Comparison of ENCODE assay signal across 18 cellular contexts in genomic region chr2:25363733-25364132, GRCh38. TPM values are rescaled to one million over a fixed set of nuclear protein-coding genes. Genes with fewer than 3 reads are reported as not detected.
DNase-seq lines count a peak whose midpoint lies in the region; ATAC-seq and TF ChIP-seq lines count a peak whose summit lies in the region.
"Had no signal": no experiment of that assay in that cellular context is flagged by ENCODE, and none has a peak within 500 bp of the region (broad histone marks: within the 10 kb centered on the region; RNA-seq: fewer than 3 reads in every experiment).

No MANE protein-coding gene starts in this region.

- no CpG with 5 or more reads among the region's 7 CpGs for WGBS in neuronal stem cell (ENCODE audit: extremely low coverage in 2 of 2, insufficient read length in 2 of 2, insufficient replicate concordance in 1 of 2), 2 donors

- H3K36me3 ChIP-seq in neuronal stem cell (replicated peaks in 1 of 2; ENCODE audit: control insufficient read depth in 2 of 2, insufficient read depth in 2 of 2, low read length in 2 of 2) (no peaks in the 10 kb centered on the region), ascending aorta (no peaks in the 10 kb centered on the region)
- H3K36me3 ChIP-seq: neutrophil, thoracic aorta had no signal

- no peak overlapping the region for H3K4ac ChIP-seq in neuronal stem cell (ENCODE audit: low read length)

- no peak overlapping the region for H4K8ac ChIP-seq in neuronal stem cell (ENCODE audit: low read depth, low read length)

- H3K4me1 ChIP-seq in neuronal stem cell (ENCODE audit: control insufficient read depth in 2 of 2, insufficient read depth in 1 of 2, low read depth in 1 of 2, low read length in 2 of 2): peaks cover 2% of the 10 kb centered on the region in 2 donors
- H3K4me1 ChIP-seq in ascending aorta: no peaks in the 10 kb centered on the region

- H2BK15ac ChIP-seq in neuronal stem cell (ENCODE audit: low read length): peak overlapping the region; percentile 60

- intact Hi-C loops in ascending aorta (cut with DNase I): loop anchor here (2.0 to 5.0 kb wide), 3 partner anchors 21 to 309 kb away; partner anchors contain the start of gene DTNB

- H2BK5ac ChIP-seq in neuronal stem cell (ENCODE audit: low read length): no peak overlapping the region

- no peak overlapping the region for H2BK120ac ChIP-seq in neuronal stem cell (ENCODE audit: low read depth, low read length)

- no peak for DNase-seq in activated CD8-positive, alpha-beta memory T cell treated with anti-CD3 and anti-CD28 coated beads, Interleukin-2, amount 10 ng/mL, durations not matched to agents 7 days and 5 days
- no peak for DNase-seq in activated CD8-positive, alpha-beta memory T cell treated with anti-CD3 and anti-CD28 coated beads, Interleukin-2, amount 50 U/mL, for 4 hours
- no peak for DNase-seq in activated naive CD8-positive, alpha-beta T cell treated with anti-CD3 and anti-CD28 coated beads, Interleukin-2, amount 10 ng/mL, durations not matched to agents 7 days and 5 days
- no peak for DNase-seq in neuronal stem cell (ENCODE audit: low spot score)
- no peak for DNase-seq in ascending aorta (ENCODE audit: low spot score in 2 of 2)
- no peak for DNase-seq in T1000 (lab: John Stamatoyannopoulos, UW)
- DNase-seq: activated CD4-positive, alpha-beta T cell treated with anti-CD3 and anti-CD28 coated beads for 4 hours; amniotic stem cell; DND-41; KBM-7; left cardiac atrium; NCI-H187; stimulated activated CD4-positive, alpha-beta T cell treated with anti-CD3 and anti-CD28 coated beads, Interleukin-12 subunit alpha, Interleukin-12 subunit beta, amount 100 ng/mL, for 4 hours had no signal

- H3K9me3 Mint-ChIP-seq in activated CD8-positive, alpha-beta memory T cell treated with anti-CD3 and anti-CD28 coated beads, Interleukin-2, amount 10 ng/mL, durations not matched to agents 7 days and 5 days (ENCODE audit: low read depth): no peaks in the 10 kb centered on the region
- no peaks in the 10 kb centered on the region for H3K9me3 Mint-ChIP-seq in activated naive CD8-positive, alpha-beta T cell treated with anti-CD3 and anti-CD28 coated beads, Interleukin-2, amount 10 ng/mL, durations not matched to agents 7 days and 5 days

- H3K4me3 ChIP-seq in GM08714 (ENCODE audit: low read length): peak overlapping the region; percentile 65; the same call in 1 of the 2 replicates
- H3K4me3 ChIP-seq in neuronal stem cell (ENCODE audit: low read length in 2 of 2): no peak overlapping the region
- no peak overlapping the region for H3K4me3 ChIP-seq in ascending aorta
- H3K4me3 ChIP-seq: thoracic aorta had no signal

- no peaks in the 10 kb centered on the region for H3K36me3 Mint-ChIP-seq in activated CD8-positive, alpha-beta memory T cell treated with anti-CD3 and anti-CD28 coated beads, Interleukin-2, amount 10 ng/mL, durations not matched to agents 7 days and 5 days
- H3K36me3 Mint-ChIP-seq in activated naive CD8-positive, alpha-beta T cell treated with anti-CD3 and anti-CD28 coated beads, Interleukin-2, amount 10 ng/mL, durations not matched to agents 7 days and 5 days: no peaks in the 10 kb centered on the region

- H4K91ac ChIP-seq in neuronal stem cell (ENCODE audit: low read depth, low read length, poor library complexity): peak overlapping the region; percentile 33

- H3K9ac ChIP-seq in neuronal stem cell (ENCODE audit: low read depth, low read length, poor library complexity): no peak overlapping the region

- no peak overlapping the region for H3K18ac ChIP-seq in neuronal stem cell (ENCODE audit: low read length)

- H2AK5ac ChIP-seq in neuronal stem cell (ENCODE audit: low read depth, low read length): peak overlapping the region; percentile 65

- no peak overlapping the region for H3K4me3 Mint-ChIP-seq in activated CD8-positive, alpha-beta memory T cell treated with anti-CD3 and anti-CD28 coated beads, Interleukin-2, amount 10 ng/mL, durations not matched to agents 7 days and 5 days
- peak overlapping the region; percentile 14 for H3K4me3 Mint-ChIP-seq in activated naive CD8-positive, alpha-beta T cell treated with anti-CD3 and anti-CD28 coated beads, Interleukin-2, amount 10 ng/mL, durations not matched to agents 7 days and 5 days

- POLR2A ChIA-PET in activated naive CD8-positive, alpha-beta T cell treated with anti-CD3 and anti-CD28 coated beads, Interleukin-2, amount 10 ng/mL, durations not matched to agents 7 days and 5 days (lab: Charles Lee): interaction anchor here (2.1 to 2.8 kb wide), 3 partner anchors 49 to 160 kb away, joined by 14 to 20 read pairs (median 14); no protein-coding TSS in a partner anchor

- TF ChIP-seq CTCF in ascending aorta (IDR thresholded peaks at IDR 0.05): no peak

- CTCF ChIA-PET in activated CD8-positive, alpha-beta memory T cell treated with anti-CD3 and anti-CD28 coated beads, Interleukin-2, amount 10 ng/mL, durations not matched to agents 7 days and 5 days (lab: Charles Lee): interaction anchor here (1.5 to 3.8 kb wide), 5 partner anchors 12 to 203 kb away, joined by 3 to 109 read pairs (median 10); no protein-coding TSS in a partner anchor

- H3K27me3 Mint-ChIP-seq in activated CD8-positive, alpha-beta memory T cell treated with anti-CD3 and anti-CD28 coated beads, Interleukin-2, amount 10 ng/mL, durations not matched to agents 7 days and 5 days: no peaks in the 10 kb centered on the region
- H3K27me3 Mint-ChIP-seq in activated naive CD8-positive, alpha-beta T cell treated with anti-CD3 and anti-CD28 coated beads, Interleukin-2, amount 10 ng/mL, durations not matched to agents 7 days and 5 days: no peaks in the 10 kb centered on the region

- ATAC-seq in activated CD8-positive, alpha-beta memory T cell treated with anti-CD3 and anti-CD28 coated beads, Interleukin-2, amount 10 ng/mL, durations not matched to agents 7 days and 5 days: no peak
- ATAC-seq in activated naive CD8-positive, alpha-beta T cell treated with anti-CD3 and anti-CD28 coated beads, Interleukin-2, amount 10 ng/mL, durations not matched to agents 7 days and 5 days (ENCODE audit: low read depth): no peak
- no peak for ATAC-seq in GM21529 (IDR thresholded peaks at IDR 0.05; ENCODE audit: unreplicated experiment)
- ATAC-seq: left cardiac atrium, SK-N-SH treated with all-trans-retinoic acid at 6 μM for 48 hours had no signal

- no peak overlapping the region for H2BK12ac ChIP-seq in neuronal stem cell (ENCODE audit: low read length)

- H3K79me1 ChIP-seq in neuronal stem cell (ENCODE audit: low read depth, low read length): no peaks in the 10 kb centered on the region

- H3K27ac ChIP-seq in neuronal stem cell (replicated peaks; ENCODE audit: low read length): no peak overlapping the region
- H3K27ac ChIP-seq in ascending aorta: no peak overlapping the region
- H3K27ac ChIP-seq: thoracic aorta had no signal

- H3K14ac ChIP-seq in neuronal stem cell (ENCODE audit: low read length): no peak overlapping the region

- no peak overlapping the region for H3K4me2 ChIP-seq in neuronal stem cell (ENCODE audit: insufficient read depth, low read length, poor library complexity, severe bottlenecking)

- no peak overlapping the region for H3K23ac ChIP-seq in neuronal stem cell (ENCODE audit: low read depth, low read length, poor library complexity)

- H3K27me3 ChIP-seq in neuronal stem cell (ENCODE audit: control insufficient read depth in 3 of 3, insufficient read depth in 3 of 3, low read depth in 1 of 3, low read length in 3 of 3) (peaks cover 0 to 41% (median 4%) of the 10 kb centered on the region in 3 experiments), ascending aorta (no peaks in the 10 kb centered on the region)

- no peaks in the 10 kb centered on the region for H3K9me3 ChIP-seq in neuronal stem cell (replicated peaks in 1 of 2; ENCODE audit: control insufficient read depth in 2 of 2, insufficient read depth in 1 of 2, low read depth in 1 of 2, low read length in 2 of 2)
- no peaks in the 10 kb centered on the region for H3K9me3 ChIP-seq in ascending aorta
- H3K9me3 ChIP-seq: neutrophil, thoracic aorta had no signal

- peak overlapping the region; percentile 52 for H3K27ac Mint-ChIP-seq in activated CD8-positive, alpha-beta memory T cell treated with anti-CD3 and anti-CD28 coated beads, Interleukin-2, amount 10 ng/mL, durations not matched to agents 7 days and 5 days
- no peak overlapping the region for H3K27ac Mint-ChIP-seq in activated naive CD8-positive, alpha-beta T cell treated with anti-CD3 and anti-CD28 coated beads, Interleukin-2, amount 10 ng/mL, durations not matched to agents 7 days and 5 days

- H3K4me1 Mint-ChIP-seq in activated CD8-positive, alpha-beta memory T cell treated with anti-CD3 and anti-CD28 coated beads, Interleukin-2, amount 10 ng/mL, durations not matched to agents 7 days and 5 days: peaks cover 15% of the 10 kb centered on the region
- H3K4me1 Mint-ChIP-seq in activated naive CD8-positive, alpha-beta T cell treated with anti-CD3 and anti-CD28 coated beads, Interleukin-2, amount 10 ng/mL, durations not matched to agents 7 days and 5 days: peaks cover 8% of the 10 kb centered on the region

- H2AFZ ChIP-seq in neuronal stem cell (ENCODE audit: low read length): no peak overlapping the region

RNA-seq across cellular contexts. Expression of gene DNMT3A, which starts 22.0 kb away (rescaled TPM):
- total RNA-seq in activated CD8-positive, alpha-beta memory T cell treated with anti-CD3 and anti-CD28 coated beads, Interleukin-2, amount 10 ng/mL, durations not matched to agents 7 days and 5 days: 10 to 100 TPM; 59.9 to 70.1 TPM
- total RNA-seq in activated naive CD8-positive, alpha-beta T cell treated with anti-CD3 and anti-CD28 coated beads, Interleukin-2, amount 10 ng/mL, durations not matched to agents 7 days and 5 days: 10 to 100 TPM; 76.7 to 84.7 TPM
- polyA plus RNA-seq in neuronal stem cell (2013, experiment 1 of 2): 47.2 TPM
- polyA plus RNA-seq in neuronal stem cell (2013, experiment 2 of 2): 47.4 TPM
- total RNA-seq in ascending aorta: 33.6 TPM
